Comparison of ENCODE assay signal across 10 cellular contexts in the genomic region with DNA sequence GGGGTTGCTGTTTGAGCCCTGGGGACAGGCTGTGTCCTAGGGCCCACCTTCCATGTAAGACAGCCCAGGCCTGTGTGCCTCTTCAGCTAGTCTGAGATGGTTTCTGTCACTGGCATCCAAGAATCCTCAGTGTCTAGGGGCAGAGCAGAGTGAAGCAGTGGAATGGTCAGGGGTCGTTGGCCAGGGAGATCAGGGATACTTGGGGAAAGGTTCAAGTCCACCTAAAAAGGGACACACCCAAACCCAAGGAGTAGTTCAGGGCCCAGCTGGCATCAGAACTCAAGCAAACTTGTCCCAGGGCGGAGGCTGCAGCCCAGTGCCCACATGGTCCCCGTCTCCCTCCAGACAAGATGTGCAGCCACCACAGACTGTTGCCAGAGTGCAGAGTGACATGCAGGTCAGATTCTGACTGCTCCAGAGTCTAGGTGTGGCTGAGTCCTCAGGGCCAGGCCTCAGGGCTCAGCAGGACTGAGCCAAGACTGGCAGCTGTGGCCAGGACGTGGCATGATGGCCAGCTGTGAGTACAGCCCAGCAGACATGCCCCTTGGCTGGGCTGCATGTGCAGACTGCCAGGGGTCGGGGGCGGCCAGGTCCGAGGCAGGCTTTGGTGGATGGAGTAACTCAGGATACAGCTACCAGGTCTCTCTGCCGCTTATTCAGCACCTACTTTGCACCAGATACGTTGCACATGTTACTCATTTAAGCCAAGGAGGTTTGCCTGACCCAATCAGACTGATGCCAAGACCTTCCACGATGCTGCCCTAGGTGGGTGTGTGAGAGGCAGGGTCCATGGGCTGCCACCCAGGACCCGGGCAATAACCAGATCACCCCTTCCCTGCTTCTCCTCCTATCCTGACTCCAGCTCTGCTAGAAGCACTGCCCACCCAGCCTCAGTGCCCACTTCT.
DNase-seq lines count a peak whose midpoint lies in the region; ATAC-seq and TF ChIP-seq lines count a peak whose summit lies in the region.
"Had no signal": no experiment of that assay in that cellular context is flagged by ENCODE, and none has a peak within 500 bp of the region (broad histone marks: within the 10 kb centered on the region; RNA-seq: fewer than 3 reads in every experiment).

No MANE protein-coding gene starts in this region.

- H3K4me1 ChIP-seq in ascending aorta (peaks cover 25 to 75% of the 10 kb centered on the region in 2 donors), Karpas-422 (ENCODE audit: low read length) (no peaks in the 10 kb centered on the region; the same call in 1 of the 2 replicates)

- H3K36me3 Mint-ChIP-seq in T-helper 17 cell (ENCODE audit: low read depth) = no peaks in the 10 kb centered on the region
- peaks cover 9 to 14% of the 10 kb centered on the region in 2 donors for H3K36me3 Mint-ChIP-seq in stimulated activated naive B cell treated with anti-CD40 and anti-IgM and Interleukin-4, amounts not matched to agents 10 μg/mL and 1 μg/mL and 100 μg/mL, for 72 hours

- H3K27me3 ChIP-seq in ascending aorta (no peaks in the 10 kb centered on the region), Karpas-422 (ENCODE audit: low read length) (peaks cover 2% of the 10 kb centered on the region; the same call in 1 of the 2 replicates)

- no peak overlapping the region for H3K4me3 Mint-ChIP-seq in T-helper 17 cell
- H3K4me3 Mint-ChIP-seq in stimulated activated naive B cell treated with anti-CD40 and anti-IgM and Interleukin-4, amounts not matched to agents 10 μg/mL and 1 μg/mL and 100 μg/mL, for 72 hours = no peak overlapping the region
- H3K4me3 Mint-ChIP-seq: CD4-positive, CD25-positive, alpha-beta regulatory T cell had no signal

- intact Hi-C loops in ascending aorta (cut with DNase I) (loop anchor here (5.0 kb wide), 1 partner anchor 68 kb away; no protein-coding TSS in a partner anchor), left colon (cut with DNase I, micrococcal nuclease) (no loop called here)

- ATAC-seq in T-helper 17 cell = no peak
- ATAC-seq in left colon = no peak
- no peak for ATAC-seq in stimulated activated naive B cell treated with anti-CD40 and anti-IgM and Interleukin-4, amounts not matched to agents 10 μg/mL and 1 μg/mL and 100 μg/mL, for 72 hours (replicated peaks)

- peak overlapping the region; percentile 86 to 88 for H3K27ac ChIP-seq in ascending aorta
- no peak overlapping the region for H3K27ac ChIP-seq in Karpas-422 (ENCODE audit: low read length)

- no peak overlapping the region for H3K9ac ChIP-seq in Karpas-422 (ENCODE audit: low read length)

- H3K4me2 ChIP-seq in Karpas-422 (ENCODE audit: low read depth, low read length, poor library complexity, severe bottlenecking) = no peak overlapping the region

- H3K79me2 ChIP-seq in Karpas-422 (ENCODE audit: low read length) = no peaks in the 10 kb centered on the region

- no peak overlapping the region for H2AFZ ChIP-seq in Karpas-422 (ENCODE audit: low read length)

- H3K4me3 ChIP-seq in ascending aorta (no peak overlapping the region), Karpas-422 (ENCODE audit: low read length) (no peak overlapping the region)
- H3K4me3 ChIP-seq: lung had no signal

- no peaks in the 10 kb centered on the region for H3K9me2 ChIP-seq in Karpas-422 (replicated peaks; ENCODE audit: insufficient read depth, low read length)

- H3K9me3 ChIP-seq in T-helper 17 cell (ENCODE audit: control insufficient read depth, low read length, poor library complexity, severe bottlenecking) (no peaks in the 10 kb centered on the region), ascending aorta (no peaks in the 10 kb centered on the region), Karpas-422 (ENCODE audit: low read length) (no peaks in the 10 kb centered on the region)

- peak overlapping the region; percentile 86 for H3K27ac Mint-ChIP-seq in T-helper 17 cell
- peak overlapping the region; percentile 83 for H3K27ac Mint-ChIP-seq in stimulated activated naive B cell treated with anti-CD40 and anti-IgM and Interleukin-4, amounts not matched to agents 10 μg/mL and 1 μg/mL and 100 μg/mL, for 72 hours

- peaks cover 0 to 4% of the 10 kb centered on the region in 2 donors for H3K9me3 Mint-ChIP-seq in stimulated activated naive B cell treated with anti-CD40 and anti-IgM and Interleukin-4, amounts not matched to agents 10 μg/mL and 1 μg/mL and 100 μg/mL, for 72 hours
- H3K9me3 Mint-ChIP-seq: CD4-positive, CD25-positive, alpha-beta regulatory T cell had no signal

- H3K27me3 Mint-ChIP-seq in T-helper 17 cell = no peaks in the 10 kb centered on the region
- no peaks in the 10 kb centered on the region for H3K27me3 Mint-ChIP-seq in stimulated activated naive B cell treated with anti-CD40 and anti-IgM and Interleukin-4, amounts not matched to agents 10 μg/mL and 1 μg/mL and 100 μg/mL, for 72 hours
- H3K27me3 Mint-ChIP-seq: CD4-positive, CD25-positive, alpha-beta regulatory T cell had no signal

- no peaks in the 10 kb centered on the region for H4K20me1 ChIP-seq in Karpas-422 (ENCODE audit: insufficient read depth, low read depth, low read length)

- peaks cover 32% of the 10 kb centered on the region for H3K4me1 Mint-ChIP-seq in T-helper 17 cell
- peaks cover 60 to 73% of the 10 kb centered on the region in 2 donors for H3K4me1 Mint-ChIP-seq in stimulated activated naive B cell treated with anti-CD40 and anti-IgM and Interleukin-4, amounts not matched to agents 10 μg/mL and 1 μg/mL and 100 μg/mL, for 72 hours

- no peak for TF ChIP-seq CTCF in ascending aorta (IDR thresholded peaks at IDR 0.05)

- H3K36me3 ChIP-seq in ascending aorta = no peaks in the 10 kb centered on the region
- no peaks in the 10 kb centered on the region for H3K36me3 ChIP-seq in Karpas-422 (ENCODE audit: insufficient read depth, low read length)

- no peak for DNase-seq in T-helper 17 cell
- peak in 1 of 2 donors; percentile 65 for DNase-seq in ascending aorta (ENCODE audit: low spot score in 2 of 2)
- DNase-seq in left colon = peak; percentile 3 to 13
- no peak for DNase-seq in stimulated activated naive B cell treated with anti-CD40 and anti-IgM and Interleukin-4, amounts not matched to agents 10 μg/mL and 1 μg/mL and 100 μg/mL, for 72 hours
- DNase-seq in Karpas-422 = no peak
- DNase-seq in HPDE6-E6E7 (ENCODE audit: extremely low spot score) = no peak
- DNase-seq in activated gamma-delta T cell treated with Interleukin-2 at 50 U/mL for 16 hours = no peak
- DNase-seq in NK-92 treated with Interleukin-12 subunit alpha and Interleukin-12 subunit beta, amount 100 ng/mL, for 24 hours (lab: John Stamatoyannopoulos, UW) = no peak
- DNase-seq: CD4-positive, CD25-positive, alpha-beta regulatory T cell had no signal

Comparison
In these comparisons a context has a peak if more than half of its experiments do, and no peak if none do; other contexts are left out.
1. DNase-seq: peak in left colon (2 of 2); none in T-helper 17 cell (0 of 3), stimulated activated naive B cell treated with anti-CD40 and anti-IgM and Interleukin-4, amounts not matched to agents 10 μg/mL and 1 μg/mL and 100 μg/mL, for 72 hours (single experiment), Karpas-422 (single experiment), HPDE6-E6E7 (single experiment), activated gamma-delta T cell treated with Interleukin-2 at 50 U/mL for 16 hours (single experiment) and NK-92 treated with Interleukin-12 subunit alpha and Interleukin-12 subunit beta, amount 100 ng/mL, for 24 hours (single experiment).